8 cellular contexts compared by ENCODE assay signal in the genomic region with DNA sequence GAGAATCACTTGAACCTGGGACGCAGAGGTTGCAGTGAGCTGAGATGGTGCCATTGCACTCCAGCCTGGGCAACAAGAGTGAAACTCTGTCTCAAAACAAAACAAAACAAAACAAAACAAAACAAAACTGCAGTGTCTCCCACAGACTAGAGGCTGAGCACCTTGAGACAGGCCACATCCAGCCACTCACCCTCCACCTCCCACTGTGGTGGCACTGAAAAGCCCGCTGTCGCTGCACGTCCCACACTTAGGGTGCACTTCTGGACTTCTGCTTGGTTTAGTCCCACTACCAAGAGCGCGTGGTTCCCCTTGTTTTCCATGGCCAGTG. TPM values are rescaled to one million over a fixed set of nuclear protein-coding genes. Genes with fewer than 3 reads are reported as not detected.
DNase-seq lines count a peak whose midpoint lies in the region; ATAC-seq, FAIRE-seq and TF ChIP-seq lines count a peak whose summit lies in the region.
"Not testable (repeated sequence)": the region's sequence is repeated elsewhere in the genome, so short reads cannot be mapped to it uniquely, and the experiment has no call there.

No MANE protein-coding gene starts in this region.

- not testable (repeated sequence) for H2AFZ ChIP-seq in astrocyte (ENCODE audit: low read depth, low read length)

- peaks cover 96% of the 10 kb centered on the region for H4K20me1 ChIP-seq in astrocyte (ENCODE audit: insufficient read depth, low read length)

- ATAC-seq in lower lobe of right lung, pancreas: not testable (repeated sequence)

- not testable (repeated sequence) for TF ChIP-seq CTCF in CD14-positive monocyte (IDR thresholded peaks at IDR 0.05); astrocyte (IDR thresholded peaks at IDR 0.05; ENCODE audit: insufficient read depth, low read depth, low read length); lower lobe of right lung (IDR thresholded peaks at IDR 0.05); pancreas (IDR thresholded peaks at IDR 0.05)

- peak overlapping the region; percentile 53 for H3K4me2 ChIP-seq in astrocyte (ENCODE audit: low read length)

- WGBS in esophagus, 2 donors, result 53 to 76% methylated on average over 6 of the region's 6 CpGs
- 41 to 46% methylated on average over 5 to 6 of the region's 6 CpGs for WGBS in pancreas, 2 donors

- CTCF ChIA-PET in activated CD4-positive, alpha-beta T cell treated with anti-CD3 and anti-CD28 coated beads, Interleukin-2, amount 10 ng/mL, durations not matched to agents 7 days and 5 days (lab: Charles Lee), result interaction anchor here (0.7 to 1.4 kb wide), 3 partner anchors 9 to 1107 kb away, joined by 3 to 4 read pairs (median 3); no protein-coding TSS in a partner anchor

- H3K27me3 Mint-ChIP-seq in CD14-positive monocyte (ENCODE audit: low read depth in 3 of 3); IgD-negative memory B cell; activated CD4-positive, alpha-beta T cell treated with anti-CD3 and anti-CD28 coated beads, Interleukin-2, amount 10 ng/mL, durations not matched to agents 7 days and 5 days; astrocyte (ENCODE audit: low read depth, unreplicated experiment): not testable (repeated sequence)

- H3K9ac ChIP-seq in astrocyte (ENCODE audit: low read length) (peak overlapping the region; percentile 30), subcutaneous abdominal adipose tissue (ENCODE audit: low read length in 5 of 5) (peak overlapping the region in 2 of 5 donors; percentile 29 to 64)

- peaks cover 98% of the 10 kb centered on the region for H3K79me2 ChIP-seq in astrocyte (ENCODE audit: insufficient read depth, low read length)

- not testable (repeated sequence) for H3K4me3 ChIP-seq in astrocyte (ENCODE audit: insufficient read depth, low read depth, low read length); esophagus (ENCODE audit: low read depth in 1 of 2, low read length in 2 of 2)
- H3K4me3 ChIP-seq in lower lobe of right lung (peak overlapping the region; percentile 33), pancreas (peak overlapping the region in 1 of 4 donors; percentile 6), subcutaneous abdominal adipose tissue (ENCODE audit: low read depth in 1 of 5, low read length in 5 of 5) (peak overlapping the region; percentile 6 to 51 (median 42))

- H3K27ac ChIP-seq in astrocyte (ENCODE audit: low read depth, low read length); subcutaneous abdominal adipose tissue (ENCODE audit: low read depth, low read length): not testable (repeated sequence)
- H3K27ac ChIP-seq in esophagus (ENCODE audit: low read depth in 2 of 2, low read length in 1 of 2) (peak overlapping the region; percentile 76 to 81), lower lobe of right lung (peak overlapping the region; percentile 87), pancreas (peak overlapping the region; percentile 66 to 88 (median 78))

- peaks cover 19 to 33% of the 10 kb centered on the region in 2 donors for H3K36me3 Mint-ChIP-seq in CD14-positive monocyte
- not testable (repeated sequence) for H3K36me3 Mint-ChIP-seq in IgD-negative memory B cell; astrocyte (ENCODE audit: low read depth, unreplicated experiment)
- H3K36me3 Mint-ChIP-seq in activated CD4-positive, alpha-beta T cell treated with anti-CD3 and anti-CD28 coated beads, Interleukin-2, amount 10 ng/mL, durations not matched to agents 7 days and 5 days (ENCODE audit: low read depth), result peaks cover 12% of the 10 kb centered on the region

- not testable (repeated sequence) for FAIRE-seq in astrocyte (lab: Jason Lieb, UNC); pancreas (lab: Jason Lieb, UNC)

- H3K4me1 ChIP-seq in astrocyte (ENCODE audit: insufficient read depth, low read length) (peaks cover 21% of the 10 kb centered on the region), esophagus (ENCODE audit: control insufficient read depth in 2 of 2, insufficient read depth in 2 of 2, low read length in 1 of 2) (peaks cover 16 to 30% of the 10 kb centered on the region in 2 donors), lower lobe of right lung (peaks cover 90% of the 10 kb centered on the region), pancreas (peaks cover 51 to 65% (median 54%) of the 10 kb centered on the region in 3 donors), subcutaneous abdominal adipose tissue (ENCODE audit: control insufficient read depth in 5 of 5, insufficient read depth in 5 of 5, low read length in 5 of 5) (peaks cover 13 to 55% (median 45%) of the 10 kb centered on the region in 5 donors)

- H3K9me3 ChIP-seq in astrocyte (ENCODE audit: insufficient read depth, low read depth, low read length); esophagus (ENCODE audit: control insufficient read depth in 2 of 2, insufficient read depth in 1 of 2, low read depth in 1 of 2, low read length in 1 of 2); lower lobe of right lung; pancreas; subcutaneous abdominal adipose tissue (ENCODE audit: control insufficient read depth in 5 of 5, low read length in 5 of 5): not testable (repeated sequence)

- DNase-seq in CD14-positive monocyte (ENCODE audit: low spot score); activated CD4-positive, alpha-beta T cell treated with anti-CD3 and anti-CD28 coated beads, Interleukin-2, amount 10 ng/mL, durations not matched to agents 7 days and 5 days; astrocyte (ENCODE audit: low read depth); lower lobe of right lung; pancreas: not testable (repeated sequence)

- H3K4me3 Mint-ChIP-seq in CD14-positive monocyte (peak overlapping the region; percentile 56 to 88), IgD-negative memory B cell (peak overlapping the region; percentile 0 to 55 (median 39))
- peak overlapping the region; percentile 63 for H3K4me3 Mint-ChIP-seq in activated CD4-positive, alpha-beta T cell treated with anti-CD3 and anti-CD28 coated beads, Interleukin-2, amount 10 ng/mL, durations not matched to agents 7 days and 5 days
- not testable (repeated sequence) for H3K4me3 Mint-ChIP-seq in astrocyte (ENCODE audit: unreplicated experiment)

- not testable (repeated sequence) for H3K36me3 ChIP-seq in astrocyte (ENCODE audit: insufficient read depth, low read length); esophagus (ENCODE audit: control insufficient read depth in 2 of 2, insufficient read depth in 2 of 2, low read length in 1 of 2); lower lobe of right lung; pancreas
- peaks cover 0 to 14% (median 0%) of the 10 kb centered on the region in 5 donors for H3K36me3 ChIP-seq in subcutaneous abdominal adipose tissue (ENCODE audit: control insufficient read depth in 5 of 5, insufficient read depth in 5 of 5, low read length in 5 of 5)

- not testable (repeated sequence) for H3K9me3 Mint-ChIP-seq in CD14-positive monocyte; IgD-negative memory B cell; activated CD4-positive, alpha-beta T cell treated with anti-CD3 and anti-CD28 coated beads, Interleukin-2, amount 10 ng/mL, durations not matched to agents 7 days and 5 days; astrocyte (ENCODE audit: unreplicated experiment)

- H3K4me1 Mint-ChIP-seq in CD14-positive monocyte, result peaks cover 39% of the 10 kb centered on the region
- H3K4me1 Mint-ChIP-seq in IgD-negative memory B cell, result peaks cover 34 to 48% (median 41%) of the 10 kb centered on the region in 3 donors
- H3K4me1 Mint-ChIP-seq in activated CD4-positive, alpha-beta T cell treated with anti-CD3 and anti-CD28 coated beads, Interleukin-2, amount 10 ng/mL, durations not matched to agents 7 days and 5 days, result peaks cover 89% of the 10 kb centered on the region
- peaks cover 25% of the 10 kb centered on the region for H3K4me1 Mint-ChIP-seq in astrocyte (ENCODE audit: low read depth, unreplicated experiment)

- POLR2A ChIA-PET in activated CD4-positive, alpha-beta T cell treated with anti-CD3 and anti-CD28 coated beads, Interleukin-2, amount 10 ng/mL, durations not matched to agents 7 days and 5 days (lab: Charles Lee), result not testable (repeated sequence)

- intact Hi-C loops in CD14-positive monocyte (cut with micrococcal nuclease); lower lobe of right lung (cut with DNase I); pancreas (cut with DNase I): not testable (repeated sequence)

- H3K27me3 ChIP-seq in astrocyte (ENCODE audit: insufficient read depth, low read length); esophagus (ENCODE audit: control insufficient read depth in 1 of 2, insufficient read depth in 2 of 2, low read length in 2 of 2); lower lobe of right lung (ENCODE audit: low read depth); pancreas; subcutaneous abdominal adipose tissue (ENCODE audit: control insufficient read depth in 5 of 5, insufficient read depth in 4 of 5, low read length in 5 of 5): not testable (repeated sequence)

- H3K27ac Mint-ChIP-seq in CD14-positive monocyte, result peak overlapping the region; percentile 55 to 92 (median 84)
- H3K27ac Mint-ChIP-seq in IgD-negative memory B cell, result peak overlapping the region; percentile 10 to 78 (median 54)
- H3K27ac Mint-ChIP-seq in activated CD4-positive, alpha-beta T cell treated with anti-CD3 and anti-CD28 coated beads, Interleukin-2, amount 10 ng/mL, durations not matched to agents 7 days and 5 days, result peak overlapping the region; percentile 100
- H3K27ac Mint-ChIP-seq in astrocyte (ENCODE audit: unreplicated experiment), result not testable (repeated sequence)

RNA-seq across cellular contexts. Expression of gene RANBP3, which starts 16.3 kb away (rescaled TPM):
- polyA plus RNA-seq in CD14-positive monocyte (1 to 10 TPM; 4.5 to 8.1 TPM), IgD-negative memory B cell (9.4 TPM), esophagus (10 to 100 TPM; 25.0 to 34.4 TPM), pancreas (10 to 100 TPM; 29.1 to 39.9 TPM)
- total RNA-seq in activated CD4-positive, alpha-beta T cell treated with anti-CD3 and anti-CD28 coated beads, Interleukin-2, amount 10 ng/mL, durations not matched to agents 7 days and 5 days, result 10 to 100 TPM; 97.4 to 98.0 TPM
- total RNA-seq in astrocyte (61.3 and 70.5 TPM in 2 replicates), lower lobe of right lung (70.8 TPM), pancreas (10 to 100 TPM; 27.6 to 42.2 (median 34.7) TPM)

RNA-seq across cellular contexts. Expression of gene CAPS, which starts 47.6 kb away (rescaled TPM):
- under 1 TPM; 0.34 to 0.72 TPM for polyA plus RNA-seq in CD14-positive monocyte
- 3.7 TPM for polyA plus RNA-seq in IgD-negative memory B cell
- total RNA-seq in activated CD4-positive, alpha-beta T cell treated with anti-CD3 and anti-CD28 coated beads, Interleukin-2, amount 10 ng/mL, durations not matched to agents 7 days and 5 days, result 10 to 100 TPM; 17.2 to 21.0 TPM
- 6.2 and 7.2 TPM in 2 replicates for total RNA-seq in astrocyte
- polyA plus RNA-seq in esophagus, result 10 to 100 TPM in 1 of 2 donors, 1 to 10 TPM in 1; 8.0 to 18.7 TPM
- total RNA-seq in lower lobe of right lung, result 76.7 TPM
- total RNA-seq in pancreas, result 10 to 100 TPM; 10.5 to 23.2 (median 14.0) TPM
- polyA plus RNA-seq in pancreas, result 10 to 100 TPM; 62.9 to 77.2 TPM

RNA-seq across cellular contexts. Expression of gene VMAC, which starts 56.9 kb away (rescaled TPM):
- polyA plus RNA-seq in CD14-positive monocyte (1 to 10 TPM; 3.1 to 4.3 TPM), IgD-negative memory B cell (4.2 TPM), esophagus (1 to 10 TPM; 3.4 to 7.9 TPM), pancreas (10 to 100 TPM in 1 of 2 donors, 1 to 10 TPM in 1; 4.0 to 10.1 TPM)
- total RNA-seq in activated CD4-positive, alpha-beta T cell treated with anti-CD3 and anti-CD28 coated beads, Interleukin-2, amount 10 ng/mL, durations not matched to agents 7 days and 5 days, result 10 to 100 TPM; 11.8 TPM
- total RNA-seq in astrocyte (3.9 and 4.2 TPM in 2 replicates), lower lobe of right lung (8.1 TPM), pancreas (1 to 10 TPM; 2.9 to 5.6 (median 4.6) TPM)

RNA-seq across cellular contexts. Expression of gene NDUFA11, which starts 58.0 kb away (rescaled TPM):
- polyA plus RNA-seq in CD14-positive monocyte (100 to 1,000 TPM; 396 to 552 TPM), IgD-negative memory B cell (371 TPM), esophagus (100 to 1,000 TPM; 328 to 390 TPM), pancreas (100 to 1,000 TPM; 161 to 209 TPM)
- 100 to 1,000 TPM; 207 to 233 TPM for total RNA-seq in activated CD4-positive, alpha-beta T cell treated with anti-CD3 and anti-CD28 coated beads, Interleukin-2, amount 10 ng/mL, durations not matched to agents 7 days and 5 days
- total RNA-seq in astrocyte (286 and 305 TPM in 2 replicates), lower lobe of right lung (150 TPM), pancreas (100 to 1,000 TPM in 1 of 6 donors, 10 to 100 TPM in 5; 58.0 to 104 (median 82.0) TPM)
